1 cellular context compared by ENCODE assay signal in genomic region chr13:27245610-27246009, GRCh38.
A peak's percentile ranks its signal among the peaks of the same experiment; 100 is the strongest.
TF ChIP-seq lines count a peak whose summit lies in the region.

No MANE protein-coding gene starts in this region.

TF ChIP-seq in H1, 55 proteins besides CTCF, POLR2A, EP300 and RAD21:
- TF ChIP-seq NANOG (IDR thresholded peaks at IDR 0.05; ENCODE audit: insufficient read depth, low read depth, low read length, poor library complexity, severe bottlenecking) = peak; percentile 78
- TF ChIP-seq, protein P1, sequence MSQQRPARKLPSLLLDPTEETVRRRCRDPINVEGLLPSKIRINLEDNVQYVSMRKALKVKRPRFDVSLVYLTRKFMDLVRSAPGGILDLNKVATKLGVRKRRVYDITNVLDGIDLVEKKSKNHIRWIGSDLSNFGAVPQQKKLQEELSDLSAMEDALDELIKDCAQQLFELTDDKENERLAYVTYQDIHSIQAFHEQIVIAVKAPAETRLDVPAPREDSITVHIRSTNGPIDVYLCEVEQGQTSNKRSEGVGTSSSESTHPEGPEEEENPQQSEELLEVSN (IDR thresholded peaks at IDR 0.05) = peak; percentile 46; the same call in 1 of the 2 replicates
- TF ChIP-seq USF2 (IDR thresholded peaks at IDR 0.05; ENCODE audit: low read length) = no peak
- TF ChIP-seq BRCA1 (IDR thresholded peaks at IDR 0.05; ENCODE audit: low read depth, low read length) = no peak
- TF ChIP-seq, protein P2, sequence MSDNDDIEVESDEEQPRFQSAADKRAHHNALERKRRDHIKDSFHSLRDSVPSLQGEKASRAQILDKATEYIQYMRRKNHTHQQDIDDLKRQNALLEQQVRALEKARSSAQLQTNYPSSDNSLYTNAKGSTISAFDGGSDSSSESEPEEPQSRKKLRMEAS (IDR thresholded peaks at IDR 0.05) = peak; percentile 67
